Comparison of ENCODE assay signal across 21 cellular contexts in genomic region chr5:12245429-12245828, GRCh38.
DNase-seq lines count a peak whose midpoint lies in the region; ATAC-seq and TF ChIP-seq lines count a peak whose summit lies in the region.
"Had no signal": no experiment of that assay in that cellular context is flagged by ENCODE, and none has a peak within 500 bp of the region (broad histone marks: within the 10 kb centered on the region; RNA-seq: fewer than 3 reads in every experiment).

No MANE protein-coding gene starts in this region.

- dilution Hi-C loops in mammary epithelial cell (cut with HindIII; ENCODE audit: low sequenced_read_pairs), result no loop called here

- no peaks in the 10 kb centered on the region for H4K20me1 ChIP-seq in mammary epithelial cell (ENCODE audit: insufficient read depth, low read length)

- H3K4me3 Mint-ChIP-seq in MCF 10A (ENCODE audit: unreplicated experiment), result no peak overlapping the region
- H3K4me3 Mint-ChIP-seq: B cell had no signal

- H3K79me2 ChIP-seq in mammary epithelial cell (ENCODE audit: insufficient read depth, low read length), result no peaks in the 10 kb centered on the region

- TF ChIP-seq POLR2A in breast epithelium (IDR thresholded peaks at IDR 0.05), result no peak
- TF ChIP-seq POLR2A in lower leg skin (IDR thresholded peaks at IDR 0.05), result no peak

- no peak overlapping the region for H3K4me2 ChIP-seq in mammary epithelial cell (ENCODE audit: insufficient read depth, low read depth, low read length)
- H3K4me2 ChIP-seq: KMS-11 had no signal

- CTCF ChIA-PET in MCF 10A (lab: Yijun Ruan, JAX) (interaction anchor here (0.6 kb wide), 1 partner anchor 222 kb away, joined by 3 read pairs; no protein-coding TSS in a partner anchor), mammary epithelial cell (lab: Charles Lee; ENCODE audit: low non-redundant PET) (no interaction called here)

- no peaks in the 10 kb centered on the region for H3K27me3 Mint-ChIP-seq in MCF 10A (ENCODE audit: insufficient read depth, unreplicated experiment)
- H3K27me3 Mint-ChIP-seq: B cell had no signal

- no peak overlapping the region for H3K9ac ChIP-seq in mammary epithelial cell (ENCODE audit: insufficient read depth, low read length)
- H3K9ac ChIP-seq: KMS-11 had no signal

- H3K27me3 ChIP-seq in breast epithelium (no peaks in the 10 kb centered on the region), mammary epithelial cell (ENCODE audit: insufficient read depth, low read length) (no peaks in the 10 kb centered on the region)

- H3K27ac ChIP-seq in breast epithelium (no peak overlapping the region), mammary epithelial cell (ENCODE audit: insufficient read depth, low read depth, low read length) (no peak overlapping the region)
- H3K27ac ChIP-seq: 22Rv1, KMS-11 had no signal

- DNase-seq in MCF 10A (ENCODE audit: unreplicated experiment) (peak; percentile 0), breast epithelium (ENCODE audit: low spot score in 2 of 2) (no peak), RPMI7951 (ENCODE audit: low read depth) (peak; percentile 39), mammary epithelial cell (no peak), GM20000 (ENCODE audit: low spot score) (no peak), lower leg skin (ENCODE audit: low spot score in 2 of 2) (no peak), ACHN (no peak)
- DNase-seq: COR-L47, GF-D8, GOT3, MM.1S, NCI-H1092 treated with DMSO at 0.1 percent for 48 hours, NCI-H146, NCI-H2081, NCI-H446 treated with DMSO at 0.1 percent for 48 hours, NCI-H69, SIG-M5 had no signal

- H3K36me3 Mint-ChIP-seq in MCF 10A (ENCODE audit: insufficient read depth, unreplicated experiment), result no peaks in the 10 kb centered on the region

- peaks cover 10% of the 10 kb centered on the region for H3K9me3 Mint-ChIP-seq in MCF 10A (ENCODE audit: unreplicated experiment)

- no TSS peak for BruUV-seq in MCF 10A (replicated peaks; lab: Mats Ljungman, UMichigan)
- BruUV-seq in mammary epithelial cell (replicated peaks; lab: Mats Ljungman, UMichigan), result no TSS peak

- POLR2A ChIA-PET in MCF 10A (lab: Yijun Ruan, JAX), result interaction anchor here (0.5 kb wide), 1 partner anchor 869 kb away, joined by 4 read pairs; no protein-coding TSS in a partner anchor

- no peak for ATAC-seq in GM19324 (IDR thresholded peaks at IDR 0.05; ENCODE audit: low FRiP score, unreplicated experiment)

- peaks cover 12% of the 10 kb centered on the region for H3K4me1 Mint-ChIP-seq in MCF 10A (ENCODE audit: insufficient read depth, unreplicated experiment)
- H3K4me1 Mint-ChIP-seq: B cell had no signal

- 65% methylated on average over 3 of the region's 3 CpGs for WGBS in mammary epithelial cell (ENCODE audit: low coverage, missing lambda C conversion rate)
- WGBS in lower leg skin, 2 donors, result 91 to 92% methylated on average over 3 of the region's 3 CpGs

- peak overlapping the region; percentile 13 for H2AFZ ChIP-seq in mammary epithelial cell (ENCODE audit: low read depth, low read length)

- intact Hi-C loops in MCF 10A (cut with micrococcal nuclease) (no loop called here), breast epithelium (cut with DNase I; ENCODE audit: low total_unique reads) (no loop called here), mammary epithelial cell (cut with micrococcal nuclease) (no loop called here), lower leg skin (cut with DNase I; ENCODE audit: low total_unique reads) (no loop called here)

- no peaks in the 10 kb centered on the region for H3K9me3 ChIP-seq in breast epithelium
- H3K9me3 ChIP-seq in mammary epithelial cell (replicated peaks; ENCODE audit: insufficient read depth, low read length), result no peaks in the 10 kb centered on the region

- H3K4me1 ChIP-seq in breast epithelium (no peaks in the 10 kb centered on the region), mammary epithelial cell (ENCODE audit: insufficient read depth, low read length) (no peaks in the 10 kb centered on the region)

- no peak overlapping the region for H3K27ac Mint-ChIP-seq in MCF 10A (ENCODE audit: low read depth, unreplicated experiment)
- H3K27ac Mint-ChIP-seq: B cell had no signal

- in situ Hi-C loops in mammary epithelial cell (cut with MboI; ENCODE audit: low sequenced_read_pairs in 2 of 2), result no loop called here
- in situ Hi-C loops in ACHN (cut with HindIII; ENCODE audit: low pct_ligation_motif_present, low pct_unique_long_range_greater_than_20kb, low sequenced_read_pairs), result no loop called here

- TF ChIP-seq CTCF in MCF 10A (IDR thresholded peaks at IDR 0.05; ENCODE audit: unreplicated experiment), result no peak
- no peak for TF ChIP-seq CTCF in breast epithelium (IDR thresholded peaks at IDR 0.05)
- TF ChIP-seq CTCF in mammary epithelial cell (conservative IDR thresholded peaks at IDR 0.05 in 1 of 2, IDR thresholded peaks at IDR 0.05 in 1 of 2; ENCODE audit: extremely low read depth in 1 of 2, insufficient read depth in 1 of 2, low read depth in 1 of 2, low read length in 2 of 2), result no peak
- no peak for TF ChIP-seq CTCF in GM20000 (IDR thresholded peaks at IDR 0.05; ENCODE audit: extremely low read depth, missing control alignments)
- no peak for TF ChIP-seq CTCF in lower leg skin (IDR thresholded peaks at IDR 0.05)

- no peaks in the 10 kb centered on the region for H3K36me3 ChIP-seq in breast epithelium
- H3K36me3 ChIP-seq in mammary epithelial cell (ENCODE audit: insufficient read depth, low read length), result no peaks in the 10 kb centered on the region

- H3K4me3 ChIP-seq in breast epithelium (no peak overlapping the region), mammary epithelial cell (replicated peaks in 1 of 3; ENCODE audit: insufficient read depth in 1 of 3, low read depth in 2 of 3, low read length in 3 of 3) (no peak overlapping the region), lower leg skin (ENCODE audit: low read depth, poor library complexity, severe bottlenecking) (no peak overlapping the region)

Comparison
In these comparisons a context has a peak if more than half of its experiments do, and no peak if none do; other contexts are left out.
1. DNase-seq: peak in MCF 10A (single experiment) and RPMI7951 (single experiment); none in breast epithelium (0 of 2), mammary epithelial cell (single experiment), GM20000 (single experiment), lower leg skin (0 of 2) and ACHN (single experiment).